ENCODE assay signal across 27 cellular contexts in genomic region chr15:85128636-85129035, GRCh38.
"Had no signal": no experiment of that assay in that cellular context is flagged by ENCODE, and none has a peak within 500 bp of the region (broad histone marks: within the 10 kb centered on the region; RNA-seq: fewer than 3 reads in every experiment).

No MANE protein-coding gene starts in this region.

- H3K4me3 ChIP-seq: adrenal gland, gastroesophageal sphincter, pancreas, prostate gland, thoracic aorta had no signal

- H3K27ac ChIP-seq: adrenal gland, brain microvascular endothelial cell, gastroesophageal sphincter, pancreas, prostate gland, thoracic aorta had no signal

- FAIRE-seq: endothelial cell of umbilical vein, keratinocyte, pancreas, small intestine, urothelium cell line had no signal

- H3K27me3 ChIP-seq: adrenal gland, brain microvascular endothelial cell, gastroesophageal sphincter, pancreas had no signal

- DNase-seq: activated CD4-positive, alpha-beta T cell treated with anti-CD3 and anti-CD28 coated beads for 36 hours; activated CD4-positive, alpha-beta T cell treated with anti-CD3 and anti-CD28 coated beads, Interleukin-2, amount 50 U/mL, for 4 hours; activated CD4-positive, CD25-positive, alpha-beta regulatory T cell; activated CD8-positive, alpha-beta memory T cell treated with anti-CD3 and anti-CD28 coated beads for 24 hours; activated effector memory CD4-positive, alpha-beta T cell treated with anti-CD3 and anti-CD28 coated beads, Interleukin-2, amount 50 U/mL, for 16 hours; activated naive CD4-positive, alpha-beta T cell treated with anti-CD3 and anti-CD28 coated beads for 36 hours; activated naive CD8-positive, alpha-beta T cell treated with anti-CD3 and anti-CD28 coated beads for 36 hours; adrenal gland; aorta; brain microvascular endothelial cell; central memory CD4-positive, alpha-beta T cell; hippocampal formation; left cardiac atrium; left ventricle myocardium superior; naive thymus-derived CD4-positive, alpha-beta T cell; nucleus accumbens; pancreas; retina; small intestine; stimulated activated CD4-positive, alpha-beta T cell treated with anti-CD3 and anti-CD28 coated beads, Interleukin-4, amount 100 ng/mL, for 24 hours; trophoblast cell had no signal

- H3K4me1 ChIP-seq: adrenal gland, gastroesophageal sphincter, pancreas, prostate gland had no signal

- H3K36me3 ChIP-seq: pancreas, prostate gland had no signal

- H3K9me3 ChIP-seq: adrenal gland, pancreas, prostate gland, thoracic aorta had no signal
